In genomic region chr1:113792471-113792870, GRCh38 we compare ENCODE assay signal across 17 cellular contexts. TPM values are rescaled to one million over a fixed set of nuclear protein-coding genes. Genes with fewer than 3 reads are reported as not detected.
DNase-seq lines count a peak whose midpoint lies in the region; ATAC-seq lines count a peak whose summit lies in the region.
"Had no signal": no experiment of that assay in that cellular context is flagged by ENCODE, and none has a peak within 500 bp of the region (broad histone marks: within the 10 kb centered on the region; RNA-seq: fewer than 3 reads in every experiment).

No MANE protein-coding gene starts in this region.

- H3K27me3 ChIP-seq in BLaER1, result no peaks in the 10 kb centered on the region

- ATAC-seq in GM18909 (IDR thresholded peaks at IDR 0.05; ENCODE audit: poor library complexity, unreplicated experiment), result peak; percentile 53
- peak; percentile 88 for ATAC-seq in central memory CD8-positive, alpha-beta T cell (replicated peaks; ENCODE audit: extremely low read depth, poor library complexity, severe bottlenecking)
- ATAC-seq: left colon, right cardiac atrium had no signal

- no peak for DNase-seq in central memory CD8-positive, alpha-beta T cell (ENCODE audit: low spot score in 2 of 2)
- DNase-seq in H4 (ENCODE audit: low spot score), result no peak
- no peak for DNase-seq in SIG-M5 treated with dmso at 0.1 percent for 504 hours (lab: John Stamatoyannopoulos, UW; ENCODE audit: unreplicated experiment)
- no peak for DNase-seq in NCI-H2081 treated with DMSO at 0.1 percent for 48 hours (lab: John Stamatoyannopoulos, UW)
- DNase-seq in stimulated activated CD4-positive, alpha-beta T cell treated with anti-CD3 and anti-CD28 coated beads, Interleukin-2, amount 100 ng/mL, for 24 hours, result no peak
- DNase-seq: glutamatergic neuron, left colon, NCI-H1694 treated with DMSO at 0.1 percent for 48 hours, NCI-H748 treated with DMSO at 0.1 percent for 48 hours, right cardiac atrium, Right ventricle myocardium superior had no signal

- H3K27me3 Mint-ChIP-seq in central memory CD8-positive, alpha-beta T cell, result no peaks in the 10 kb centered on the region
- H3K27me3 Mint-ChIP-seq: brain, IgD-negative memory B cell had no signal

- H3K27ac ChIP-seq in BLaER1 (peak overlapping the region; percentile 65), KOPT-K1 (ENCODE audit: low read depth, low read length, poor library complexity, severe bottlenecking) (peak overlapping the region; percentile 38)

- H3K9me3 ChIP-seq in BLaER1 (peaks cover 44% of the 10 kb centered on the region), KOPT-K1 (ENCODE audit: insufficient read depth, low read length, poor library complexity, severe bottlenecking) (no peaks in the 10 kb centered on the region)

- peaks cover 49% of the 10 kb centered on the region for H3K4me1 ChIP-seq in BLaER1

- peak overlapping the region; percentile 16; the same call in 1 of the 2 replicates for H3K4me3 ChIP-seq in BLaER1

- H3K9ac ChIP-seq in BLaER1, result no peak overlapping the region; the same call in 1 of the 2 replicates

- H3K4me2 ChIP-seq in BLaER1, result peak overlapping the region; percentile 71

- peaks cover 58% of the 10 kb centered on the region for H3K4me1 Mint-ChIP-seq in central memory CD8-positive, alpha-beta T cell

- H3K36me3 ChIP-seq in BLaER1 (peaks cover 63% of the 10 kb centered on the region), KOPT-K1 (ENCODE audit: insufficient read depth, low read length) (peaks cover 71% of the 10 kb centered on the region)

- no peaks in the 10 kb centered on the region for H3K9me3 Mint-ChIP-seq in central memory CD8-positive, alpha-beta T cell
- H3K9me3 Mint-ChIP-seq: brain, IgD-negative memory B cell, nephron had no signal

- peaks cover 29% of the 10 kb centered on the region for H3K36me3 Mint-ChIP-seq in central memory CD8-positive, alpha-beta T cell (ENCODE audit: insufficient read depth)
- H3K36me3 Mint-ChIP-seq: IgD-negative memory B cell had no signal

- H3K27ac Mint-ChIP-seq in central memory CD8-positive, alpha-beta T cell (ENCODE audit: low read depth), result peak overlapping the region; percentile 89
- H3K27ac Mint-ChIP-seq: brain, nephron had no signal

- H4K20me1 ChIP-seq in BLaER1, result no peaks in the 10 kb centered on the region

- no peak overlapping the region for H3K4me3 Mint-ChIP-seq in central memory CD8-positive, alpha-beta T cell
- H3K4me3 Mint-ChIP-seq: brain, nephron had no signal

RNA-seq across cellular contexts. Expression of gene RSBN1, which starts 19.8 kb away (rescaled TPM):
- total RNA-seq in H4 (2014; rRNA removed; shearing (Covaris generic)), result 2.5 and 3.2 TPM in 2 replicates

RNA-seq across cellular contexts. Expression of gene PHTF1, which starts 33.2 kb away (rescaled TPM):
- total RNA-seq in H4 (2014; rRNA removed; shearing (Covaris generic)), result 19.2 and 26.3 TPM in 2 replicates
